1 cellular context compared by ENCODE assay signal in the genomic region with DNA sequence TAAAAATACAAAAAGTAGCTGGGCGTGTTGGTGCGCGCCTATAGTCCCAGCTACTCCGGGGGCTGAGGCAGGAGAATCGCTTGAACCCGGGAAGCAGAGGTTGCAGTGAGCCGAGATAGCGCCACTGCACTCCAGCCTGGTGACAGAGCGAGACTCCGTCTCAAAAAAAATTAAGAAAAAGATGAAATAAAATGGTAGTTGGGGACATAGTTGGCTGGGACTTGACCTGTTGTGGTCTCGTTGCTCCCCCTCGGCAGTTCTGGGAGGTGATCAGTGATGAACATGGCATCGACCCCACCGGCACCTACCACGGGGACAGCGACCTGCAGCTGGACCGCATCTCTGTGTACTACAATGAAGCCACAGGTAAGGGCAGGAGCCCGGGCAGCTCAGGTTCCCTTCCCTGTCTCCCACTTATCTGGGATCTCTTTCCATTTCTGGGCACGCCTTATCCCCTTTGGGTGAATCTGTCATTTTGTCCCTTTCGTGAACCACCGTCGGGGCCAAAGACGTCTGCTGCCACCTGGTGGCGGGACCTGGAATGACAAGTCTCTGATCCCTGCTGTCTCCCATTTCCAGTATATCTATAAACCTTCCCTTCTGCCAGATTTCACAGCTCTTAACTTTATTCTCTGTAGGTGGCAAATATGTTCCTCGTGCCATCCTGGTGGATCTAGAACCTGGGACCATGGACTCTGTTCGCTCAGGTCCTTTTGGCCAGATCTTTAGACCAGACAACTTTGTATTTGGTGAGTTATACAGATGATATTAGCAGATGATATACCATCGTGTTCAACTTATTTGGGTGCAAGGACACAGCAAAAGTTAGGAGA.
TF ChIP-seq lines count a peak whose summit lies in the region.

No MANE protein-coding gene starts in this region.

TF ChIP-seq in HepG2, 621 proteins besides CTCF, POLR2A, EP300 and RAD21 (continued from another document and continues in another):
- TF ChIP-seq, protein P1, sequence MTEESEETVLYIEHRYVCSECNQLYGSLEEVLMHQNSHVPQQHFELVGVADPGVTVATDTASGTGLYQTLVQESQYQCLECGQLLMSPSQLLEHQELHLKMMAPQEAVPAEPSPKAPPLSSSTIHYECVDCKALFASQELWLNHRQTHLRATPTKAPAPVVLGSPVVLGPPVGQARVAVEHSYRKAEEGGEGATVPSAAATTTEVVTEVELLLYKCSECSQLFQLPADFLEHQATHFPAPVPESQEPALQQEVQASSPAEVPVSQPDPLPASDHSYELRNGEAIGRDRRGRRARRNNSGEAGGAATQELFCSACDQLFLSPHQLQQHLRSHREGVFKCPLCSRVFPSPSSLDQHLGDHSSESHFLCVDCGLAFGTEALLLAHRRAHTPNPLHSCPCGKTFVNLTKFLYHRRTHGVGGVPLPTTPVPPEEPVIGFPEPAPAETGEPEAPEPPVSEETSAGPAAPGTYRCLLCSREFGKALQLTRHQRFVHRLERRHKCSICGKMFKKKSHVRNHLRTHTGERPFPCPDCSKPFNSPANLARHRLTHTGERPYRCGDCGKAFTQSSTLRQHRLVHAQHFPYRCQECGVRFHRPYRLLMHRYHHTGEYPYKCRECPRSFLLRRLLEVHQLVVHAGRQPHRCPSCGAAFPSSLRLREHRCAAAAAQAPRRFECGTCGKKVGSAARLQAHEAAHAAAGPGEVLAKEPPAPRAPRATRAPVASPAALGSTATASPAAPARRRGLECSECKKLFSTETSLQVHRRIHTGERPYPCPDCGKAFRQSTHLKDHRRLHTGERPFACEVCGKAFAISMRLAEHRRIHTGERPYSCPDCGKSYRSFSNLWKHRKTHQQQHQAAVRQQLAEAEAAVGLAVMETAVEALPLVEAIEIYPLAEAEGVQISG (CRISPR knock-in tag; IDR thresholded peaks at IDR 0.05): peak; percentile 69
- no peak for TF ChIP-seq ZNF234 (CRISPR knock-in tag; conservative IDR thresholded peaks at IDR 0.05)
- no peak for TF ChIP-seq MAF1 (CRISPR knock-in tag; IDR thresholded peaks at IDR 0.05; ENCODE audit: borderline replicate concordance)
- no peak for TF ChIP-seq NFYB (CRISPR knock-in tag; IDR thresholded peaks at IDR 0.05)
- no peak for TF ChIP-seq SOX6 (IDR thresholded peaks at IDR 0.05)
- 0 out of 2 replicates have a peak, but pooled peaks have one; percentile 32 for TF ChIP-seq SOX6 (CRISPR knock-in tag; IDR thresholded peaks at IDR 0.05)
- no peak for TF ChIP-seq XBP1 (CRISPR knock-in tag; IDR thresholded peaks at IDR 0.05)
- no peak for TF ChIP-seq HOXD1 (CRISPR knock-in tag; IDR thresholded peaks at IDR 0.05)
- TF ChIP-seq MZF1 (CRISPR knock-in tag; IDR thresholded peaks at IDR 0.05; ENCODE audit: borderline replicate concordance): no peak
- TF ChIP-seq ZNF550 (CRISPR knock-in tag; IDR thresholded peaks at IDR 0.05; ENCODE audit: borderline replicate concordance): no peak
- TF ChIP-seq, protein P2, sequence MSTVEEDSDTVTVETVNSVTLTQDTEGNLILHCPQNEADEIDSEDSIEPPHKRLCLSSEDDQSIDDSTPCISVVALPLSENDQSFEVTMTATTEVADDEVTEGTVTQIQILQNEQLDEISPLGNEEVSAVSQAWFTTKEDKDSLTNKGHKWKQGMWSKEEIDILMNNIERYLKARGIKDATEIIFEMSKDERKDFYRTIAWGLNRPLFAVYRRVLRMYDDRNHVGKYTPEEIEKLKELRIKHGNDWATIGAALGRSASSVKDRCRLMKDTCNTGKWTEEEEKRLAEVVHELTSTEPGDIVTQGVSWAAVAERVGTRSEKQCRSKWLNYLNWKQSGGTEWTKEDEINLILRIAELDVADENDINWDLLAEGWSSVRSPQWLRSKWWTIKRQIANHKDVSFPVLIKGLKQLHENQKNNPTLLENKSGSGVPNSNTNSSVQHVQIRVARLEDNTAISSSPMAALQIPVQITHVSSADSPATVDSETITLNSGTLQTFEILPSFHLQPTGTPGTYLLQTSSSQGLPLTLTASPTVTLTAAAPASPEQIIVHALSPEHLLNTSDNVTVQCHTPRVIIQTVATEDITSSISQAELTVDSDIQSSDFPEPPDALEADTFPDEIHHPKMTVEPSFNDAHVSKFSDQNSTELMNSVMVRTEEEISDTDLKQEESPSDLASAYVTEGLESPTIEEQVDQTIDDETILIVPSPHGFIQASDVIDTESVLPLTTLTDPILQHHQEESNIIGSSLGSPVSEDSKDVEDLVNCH (CRISPR knock-in tag; IDR thresholded peaks at IDR 0.05): no peak
- 0 out of 2 replicates have a peak, but pooled peaks have one; percentile 18 for TF ChIP-seq DNMT3B (CRISPR knock-in tag; conservative IDR thresholded peaks at IDR 0.05)
- no peak for TF ChIP-seq ZNF674 (CRISPR knock-in tag; IDR thresholded peaks at IDR 0.05; ENCODE audit: low read depth)
- TF ChIP-seq ZNF879 (CRISPR knock-in tag; IDR thresholded peaks at IDR 0.05): no peak
- TF ChIP-seq HDAC1 (CRISPR knock-in tag; IDR thresholded peaks at IDR 0.05): peak; percentile 46; the same call in 1 of the 2 replicates
- no peak for TF ChIP-seq MTA3 (CRISPR knock-in tag; IDR thresholded peaks at IDR 0.05)
- TF ChIP-seq, protein P3, sequence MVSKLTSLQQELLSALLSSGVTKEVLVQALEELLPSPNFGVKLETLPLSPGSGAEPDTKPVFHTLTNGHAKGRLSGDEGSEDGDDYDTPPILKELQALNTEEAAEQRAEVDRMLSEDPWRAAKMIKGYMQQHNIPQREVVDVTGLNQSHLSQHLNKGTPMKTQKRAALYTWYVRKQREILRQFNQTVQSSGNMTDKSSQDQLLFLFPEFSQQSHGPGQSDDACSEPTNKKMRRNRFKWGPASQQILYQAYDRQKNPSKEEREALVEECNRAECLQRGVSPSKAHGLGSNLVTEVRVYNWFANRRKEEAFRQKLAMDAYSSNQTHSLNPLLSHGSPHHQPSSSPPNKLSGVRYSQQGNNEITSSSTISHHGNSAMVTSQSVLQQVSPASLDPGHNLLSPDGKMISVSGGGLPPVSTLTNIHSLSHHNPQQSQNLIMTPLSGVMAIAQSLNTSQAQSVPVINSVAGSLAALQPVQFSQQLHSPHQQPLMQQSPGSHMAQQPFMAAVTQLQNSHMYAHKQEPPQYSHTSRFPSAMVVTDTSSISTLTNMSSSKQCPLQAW (CRISPR knock-in tag; IDR thresholded peaks at IDR 0.05): 0 out of 2 replicates have a peak, but pooled peaks have one; percentile 56
- TF ChIP-seq, protein P4, sequence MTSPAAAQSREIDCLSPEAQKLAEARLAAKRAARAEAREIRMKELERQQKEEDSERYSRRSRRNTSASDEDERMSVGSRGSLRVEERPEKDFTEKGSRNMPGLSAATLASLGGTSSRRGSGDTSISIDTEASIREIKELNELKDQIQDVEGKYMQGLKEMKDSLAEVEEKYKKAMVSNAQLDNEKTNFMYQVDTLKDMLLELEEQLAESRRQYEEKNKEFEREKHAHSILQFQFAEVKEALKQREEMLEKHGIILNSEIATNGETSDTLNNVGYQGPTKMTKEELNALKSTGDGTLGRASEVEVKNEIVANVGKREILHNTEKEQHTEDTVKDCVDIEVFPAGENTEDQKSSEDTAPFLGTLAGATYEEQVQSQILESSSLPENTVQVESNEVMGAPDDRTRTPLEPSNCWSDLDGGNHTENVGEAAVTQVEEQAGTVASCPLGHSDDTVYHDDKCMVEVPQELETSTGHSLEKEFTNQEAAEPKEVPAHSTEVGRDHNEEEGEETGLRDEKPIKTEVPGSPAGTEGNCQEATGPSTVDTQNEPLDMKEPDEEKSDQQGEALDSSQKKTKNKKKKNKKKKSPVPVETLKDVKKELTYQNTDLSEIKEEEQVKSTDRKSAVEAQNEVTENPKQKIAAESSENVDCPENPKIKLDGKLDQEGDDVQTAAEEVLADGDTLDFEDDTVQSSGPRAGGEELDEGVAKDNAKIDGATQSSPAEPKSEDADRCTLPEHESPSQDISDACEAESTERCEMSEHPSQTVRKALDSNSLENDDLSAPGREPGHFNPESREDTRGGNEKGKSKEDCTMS (CRISPR knock-in tag; conservative IDR thresholded peaks at IDR 0.05): no peak
- peak; percentile 48; the same call in 1 of the 2 replicates for TF ChIP-seq ZNF33A (CRISPR knock-in tag; IDR thresholded peaks at IDR 0.05; ENCODE audit: borderline replicate concordance)
- no peak for TF ChIP-seq GTF2F1 (IDR thresholded peaks at IDR 0.05; ENCODE audit: low read length)
- TF ChIP-seq NFE2L2 (IDR thresholded peaks at IDR 0.05; ENCODE audit: low read length): no peak
- TF ChIP-seq ZNF430 (CRISPR knock-in tag; IDR thresholded peaks at IDR 0.05): peak; percentile 31; the same call in 1 of the 2 replicates
- TF ChIP-seq, protein P5, sequence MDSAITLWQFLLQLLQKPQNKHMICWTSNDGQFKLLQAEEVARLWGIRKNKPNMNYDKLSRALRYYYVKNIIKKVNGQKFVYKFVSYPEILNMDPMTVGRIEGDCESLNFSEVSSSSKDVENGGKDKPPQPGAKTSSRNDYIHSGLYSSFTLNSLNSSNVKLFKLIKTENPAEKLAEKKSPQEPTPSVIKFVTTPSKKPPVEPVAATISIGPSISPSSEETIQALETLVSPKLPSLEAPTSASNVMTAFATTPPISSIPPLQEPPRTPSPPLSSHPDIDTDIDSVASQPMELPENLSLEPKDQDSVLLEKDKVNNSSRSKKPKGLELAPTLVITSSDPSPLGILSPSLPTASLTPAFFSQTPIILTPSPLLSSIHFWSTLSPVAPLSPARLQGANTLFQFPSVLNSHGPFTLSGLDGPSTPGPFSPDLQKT (CRISPR knock-in tag; IDR thresholded peaks at IDR 0.05; ENCODE audit: borderline replicate concordance): no peak
- TF ChIP-seq SP4 (CRISPR knock-in tag; IDR thresholded peaks at IDR 0.05): no peak
- TF ChIP-seq THYN1 (CRISPR knock-in tag; IDR thresholded peaks at IDR 0.05; ENCODE audit: borderline replicate concordance, low read depth): 0 out of 2 replicates have a peak, but pooled peaks have one; percentile 53
- no peak for TF ChIP-seq DMAP1 (CRISPR knock-in tag; IDR thresholded peaks at IDR 0.05)
- no peak for TF ChIP-seq MAZ (IDR thresholded peaks at IDR 0.05; ENCODE audit: borderline replicate concordance, low read depth, low read length)
- TF ChIP-seq MAZ (CRISPR knock-in tag; IDR thresholded peaks at IDR 0.05; ENCODE audit: low read depth): 0 out of 2 replicates have a peak, but pooled peaks have one; percentile 49
- TF ChIP-seq KLF15 (CRISPR knock-in tag; IDR thresholded peaks at IDR 0.05; ENCODE audit: borderline replicate concordance): no peak
- TF ChIP-seq SP1 (IDR thresholded peaks at IDR 0.05): no peak
- peak; percentile 57; the same call in 1 of the 2 replicates for TF ChIP-seq SP1 (CRISPR knock-in tag; IDR thresholded peaks at IDR 0.05)
- TF ChIP-seq, protein P6, sequence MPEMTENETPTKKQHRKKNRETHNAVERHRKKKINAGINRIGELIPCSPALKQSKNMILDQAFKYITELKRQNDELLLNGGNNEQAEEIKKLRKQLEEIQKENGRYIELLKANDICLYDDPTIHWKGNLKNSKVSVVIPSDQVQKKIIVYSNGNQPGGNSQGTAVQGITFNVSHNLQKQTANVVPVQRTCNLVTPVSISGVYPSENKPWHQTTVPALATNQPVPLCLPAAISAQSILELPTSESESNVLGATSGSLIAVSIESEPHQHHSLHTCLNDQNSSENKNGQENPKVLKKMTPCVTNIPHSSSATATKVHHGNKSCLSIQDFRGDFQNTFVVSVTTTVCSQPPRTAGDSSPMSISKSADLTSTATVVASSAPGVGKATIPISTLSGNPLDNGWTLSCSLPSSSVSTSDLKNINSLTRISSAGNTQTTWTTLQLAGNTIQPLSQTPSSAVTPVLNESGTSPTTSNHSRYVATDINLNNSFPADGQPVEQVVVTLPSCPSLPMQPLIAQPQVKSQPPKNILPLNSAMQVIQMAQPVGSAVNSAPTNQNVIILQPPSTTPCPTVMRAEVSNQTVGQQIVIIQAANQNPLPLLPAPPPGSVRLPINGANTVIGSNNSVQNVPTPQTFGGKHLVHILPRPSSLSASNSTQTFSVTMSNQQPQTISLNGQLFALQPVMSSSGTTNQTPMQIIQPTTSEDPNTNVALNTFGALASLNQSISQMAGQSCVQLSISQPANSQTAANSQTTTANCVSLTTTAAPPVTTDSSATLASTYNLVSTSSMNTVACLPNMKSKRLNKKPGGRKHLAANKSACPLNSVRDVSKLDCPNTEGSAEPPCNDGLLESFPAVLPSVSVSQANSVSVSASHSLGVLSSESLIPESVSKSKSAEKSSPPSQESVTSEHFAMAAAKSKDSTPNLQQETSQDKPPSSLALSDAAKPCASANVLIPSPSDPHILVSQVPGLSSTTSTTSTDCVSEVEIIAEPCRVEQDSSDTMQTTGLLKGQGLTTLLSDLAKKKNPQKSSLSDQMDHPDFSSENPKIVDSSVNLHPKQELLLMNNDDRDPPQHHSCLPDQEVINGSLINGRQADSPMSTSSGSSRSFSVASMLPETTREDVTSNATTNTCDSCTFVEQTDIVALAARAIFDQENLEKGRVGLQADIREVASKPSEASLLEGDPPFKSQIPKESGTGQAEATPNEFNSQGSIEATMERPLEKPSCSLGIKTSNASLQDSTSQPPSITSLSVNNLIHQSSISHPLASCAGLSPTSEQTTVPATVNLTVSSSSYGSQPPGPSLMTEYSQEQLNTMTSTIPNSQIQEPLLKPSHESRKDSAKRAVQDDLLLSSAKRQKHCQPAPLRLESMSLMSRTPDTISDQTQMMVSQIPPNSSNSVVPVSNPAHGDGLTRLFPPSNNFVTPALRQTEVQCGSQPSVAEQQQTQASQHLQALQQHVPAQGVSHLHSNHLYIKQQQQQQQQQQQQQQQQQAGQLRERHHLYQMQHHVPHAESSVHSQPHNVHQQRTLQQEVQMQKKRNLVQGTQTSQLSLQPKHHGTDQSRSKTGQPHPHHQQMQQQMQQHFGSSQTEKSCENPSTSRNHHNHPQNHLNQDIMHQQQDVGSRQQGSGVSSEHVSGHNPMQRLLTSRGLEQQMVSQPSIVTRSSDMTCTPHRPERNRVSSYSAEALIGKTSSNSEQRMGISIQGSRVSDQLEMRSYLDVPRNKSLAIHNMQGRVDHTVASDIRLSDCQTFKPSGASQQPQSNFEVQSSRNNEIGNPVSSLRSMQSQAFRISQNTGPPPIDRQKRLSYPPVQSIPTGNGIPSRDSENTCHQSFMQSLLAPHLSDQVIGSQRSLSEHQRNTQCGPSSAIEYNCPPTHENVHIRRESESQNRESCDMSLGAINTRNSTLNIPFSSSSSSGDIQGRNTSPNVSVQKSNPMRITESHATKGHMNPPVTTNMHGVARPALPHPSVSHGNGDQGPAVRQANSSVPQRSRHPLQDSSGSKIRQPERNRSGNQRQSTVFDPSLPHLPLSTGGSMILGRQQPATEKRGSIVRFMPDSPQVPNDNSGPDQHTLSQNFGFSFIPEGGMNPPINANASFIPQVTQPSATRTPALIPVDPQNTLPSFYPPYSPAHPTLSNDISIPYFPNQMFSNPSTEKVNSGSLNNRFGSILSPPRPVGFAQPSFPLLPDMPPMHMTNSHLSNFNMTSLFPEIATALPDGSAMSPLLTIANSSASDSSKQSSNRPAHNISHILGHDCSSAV (CRISPR knock-in tag; IDR thresholded peaks at IDR 0.05; ENCODE audit: borderline replicate concordance): no peak
- TF ChIP-seq, protein P7, sequence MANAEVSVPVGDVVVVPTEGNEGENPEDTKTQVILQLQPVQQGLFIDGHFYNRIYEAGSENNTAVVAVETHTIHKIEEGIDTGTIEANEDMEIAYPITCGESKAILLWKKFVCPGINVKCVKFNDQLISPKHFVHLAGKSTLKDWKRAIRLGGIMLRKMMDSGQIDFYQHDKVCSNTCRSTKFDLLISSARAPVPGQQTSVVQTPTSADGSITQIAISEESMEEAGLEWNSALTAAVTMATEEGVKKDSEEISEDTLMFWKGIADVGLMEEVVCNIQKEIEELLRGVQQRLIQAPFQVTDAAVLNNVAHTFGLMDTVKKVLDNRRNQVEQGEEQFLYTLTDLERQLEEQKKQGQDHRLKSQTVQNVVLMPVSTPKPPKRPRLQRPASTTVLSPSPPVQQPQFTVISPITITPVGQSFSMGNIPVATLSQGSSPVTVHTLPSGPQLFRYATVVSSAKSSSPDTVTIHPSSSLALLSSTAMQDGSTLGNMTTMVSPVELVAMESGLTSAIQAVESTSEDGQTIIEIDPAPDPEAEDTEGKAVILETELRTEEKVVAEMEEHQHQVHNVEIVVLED (CRISPR knock-in tag; IDR thresholded peaks at IDR 0.05; ENCODE audit: borderline replicate concordance): no peak
- TF ChIP-seq SNAI1 (CRISPR knock-in tag; IDR thresholded peaks at IDR 0.05; ENCODE audit: borderline replicate concordance): no peak
- TF ChIP-seq NR1H2 (CRISPR knock-in tag; IDR thresholded peaks at IDR 0.05; ENCODE audit: borderline replicate concordance, low read depth): no peak
- TF ChIP-seq ZBTB21 (CRISPR knock-in tag; IDR thresholded peaks at IDR 0.05): no peak
